Comparison of ENCODE assay signal across 10 cellular contexts in genomic region chr4:94208918-94209317, GRCh38. TPM values are rescaled to one million over a fixed set of nuclear protein-coding genes. Genes with fewer than 3 reads are reported as not detected.
DNase-seq lines count a peak whose midpoint lies in the region; ATAC-seq and TF ChIP-seq lines count a peak whose summit lies in the region.
"Had no signal": no experiment of that assay in that cellular context is flagged by ENCODE, and none has a peak within 500 bp of the region (broad histone marks: within the 10 kb centered on the region; RNA-seq: fewer than 3 reads in every experiment).

No MANE protein-coding gene starts in this region.

- H3K9me3 ChIP-seq in T-helper 17 cell (ENCODE audit: control insufficient read depth, low read length, poor library complexity, severe bottlenecking) (no peaks in the 10 kb centered on the region), smooth muscle cell (replicated peaks; ENCODE audit: low read depth) (no peaks in the 10 kb centered on the region)

- peaks cover 4% of the 10 kb centered on the region for H4K20me1 ChIP-seq in smooth muscle cell (ENCODE audit: low read depth)

- H3K4me2 ChIP-seq in smooth muscle cell = peak overlapping the region; percentile 97

- WGBS in smooth muscle cell (ENCODE audit: low lambda C conversion rate) = 98% methylated on average over 1 of the region's 1 CpG

- H3K4me1 ChIP-seq in smooth muscle cell (ENCODE audit: low read depth) = peaks cover 18% of the 10 kb centered on the region

- peaks cover 18% of the 10 kb centered on the region for H3K36me3 ChIP-seq in smooth muscle cell (ENCODE audit: low read depth)

- H3K9ac ChIP-seq in smooth muscle cell (ENCODE audit: low read depth) = peak overlapping the region; percentile 97

- H3K27ac ChIP-seq in smooth muscle cell (ENCODE audit: low read depth) = no peak overlapping the region

- TF ChIP-seq CTCF in fibroblast of the aortic adventitia (IDR thresholded peaks at IDR 0.05; ENCODE audit: insufficient read depth, low read length) (no peak), smooth muscle cell (IDR thresholded peaks at IDR 0.05; ENCODE audit: borderline replicate concordance, insufficient read depth, poor library complexity, severe bottlenecking) (no peak)

- peak overlapping the region; percentile 96 for H3K4me3 Mint-ChIP-seq in activated CD4-positive, alpha-beta T cell treated with anti-CD3 and anti-CD28 coated beads, Interleukin-2, amount 10 ng/mL, durations not matched to agents 24 days and 14 days
- H3K4me3 Mint-ChIP-seq in T-helper 17 cell = peak overlapping the region; percentile 96

- H3K27me3 Mint-ChIP-seq in activated CD4-positive, alpha-beta T cell treated with anti-CD3 and anti-CD28 coated beads, Interleukin-2, amount 10 ng/mL, durations not matched to agents 24 days and 14 days = no peaks in the 10 kb centered on the region
- H3K27me3 Mint-ChIP-seq in T-helper 17 cell = no peaks in the 10 kb centered on the region

- peaks cover 52% of the 10 kb centered on the region for H3K36me3 Mint-ChIP-seq in activated CD4-positive, alpha-beta T cell treated with anti-CD3 and anti-CD28 coated beads, Interleukin-2, amount 10 ng/mL, durations not matched to agents 24 days and 14 days (ENCODE audit: low read depth)
- peaks cover 9% of the 10 kb centered on the region for H3K36me3 Mint-ChIP-seq in T-helper 17 cell (ENCODE audit: low read depth)

- H3K4me3 ChIP-seq in fibroblast of the aortic adventitia (ENCODE audit: low read depth, low read length) (peak overlapping the region; percentile 92), smooth muscle cell (peak overlapping the region; percentile 74)

- H3K27me3 ChIP-seq in smooth muscle cell (ENCODE audit: low read depth) = no peaks in the 10 kb centered on the region

- H3K27ac Mint-ChIP-seq in activated CD4-positive, alpha-beta T cell treated with anti-CD3 and anti-CD28 coated beads, Interleukin-2, amount 10 ng/mL, durations not matched to agents 24 days and 14 days = peak overlapping the region; percentile 98
- peak overlapping the region; percentile 97 for H3K27ac Mint-ChIP-seq in T-helper 17 cell

- intact Hi-C loops in activated CD4-positive, alpha-beta T cell treated with anti-CD3 and anti-CD28 coated beads, Interleukin-2, amount 10 ng/mL, durations not matched to agents 24 days and 14 days (cut with micrococcal nuclease) = loop anchor here (5.0 kb wide), 1 partner anchor 243 kb away; the partner anchor contains the start of gene PDLIM5

- no peak overlapping the region for H2AFZ ChIP-seq in smooth muscle cell (ENCODE audit: low read depth)

- no peaks in the 10 kb centered on the region for H3K9me3 Mint-ChIP-seq in activated CD4-positive, alpha-beta T cell treated with anti-CD3 and anti-CD28 coated beads, Interleukin-2, amount 10 ng/mL, durations not matched to agents 24 days and 14 days

- ATAC-seq in T-helper 17 cell = no peak

- H3K79me2 ChIP-seq in smooth muscle cell (ENCODE audit: low read depth) = peaks cover 61% of the 10 kb centered on the region

- H3F3A ChIP-seq in smooth muscle cell (ENCODE audit: low read depth) = no peaks in the 10 kb centered on the region

- peaks cover 37% of the 10 kb centered on the region for H3K4me1 Mint-ChIP-seq in activated CD4-positive, alpha-beta T cell treated with anti-CD3 and anti-CD28 coated beads, Interleukin-2, amount 10 ng/mL, durations not matched to agents 24 days and 14 days
- peaks cover 31% of the 10 kb centered on the region for H3K4me1 Mint-ChIP-seq in T-helper 17 cell

- DNase-seq in activated CD4-positive, alpha-beta T cell treated with anti-CD3 and anti-CD28 coated beads, Interleukin-2, amount 10 ng/mL, durations not matched to agents 24 days and 14 days = no peak
- DNase-seq in activated CD4-positive, alpha-beta T cell treated with anti-CD3 and anti-CD28 coated beads, Interleukin-2, amount 50 U/mL, for 1 hour = no peak
- no peak for DNase-seq in T-helper 17 cell
- DNase-seq in fibroblast of the aortic adventitia (ENCODE audit: low read depth) = no peak
- DNase-seq in smooth muscle cell (lab: John Stamatoyannopoulos, UW; ENCODE audit: unreplicated experiment) = no peak
- no peak for DNase-seq in HuH-7 (ENCODE audit: low spot score)
- DNase-seq in NCI-H1436 (lab: John Stamatoyannopoulos, UW) = no peak
- DNase-seq in GM03348 (ENCODE audit: low spot score) = no peak
- DNase-seq: ACHN; stimulated activated CD4-positive, alpha-beta T cell treated with anti-CD3 and anti-CD28 coated beads, Interleukin-15, amount 100 ng/mL, for 24 hours had no signal

RNA-seq across cellular contexts. Expression of gene SMARCAD1, which starts 1.3 kb away (rescaled TPM):
- total RNA-seq in activated CD4-positive, alpha-beta T cell treated with anti-CD3 and anti-CD28 coated beads, Interleukin-2, amount 10 ng/mL, durations not matched to agents 24 days and 14 days = 45.6 and 45.7 TPM in 2 replicates
- total RNA-seq in T-helper 17 cell (10 to 100 TPM; 12.3 to 15.9 TPM), fibroblast of the aortic adventitia (ENCODE audit: low replicate concordance) (48.5 and 52.3 TPM in 2 replicates), smooth muscle cell (42.7 and 54.4 TPM in 2 replicates)
- 10.9 and 12.6 TPM in 2 replicates for polyA plus RNA-seq in smooth muscle cell
